In the genomic region with DNA sequence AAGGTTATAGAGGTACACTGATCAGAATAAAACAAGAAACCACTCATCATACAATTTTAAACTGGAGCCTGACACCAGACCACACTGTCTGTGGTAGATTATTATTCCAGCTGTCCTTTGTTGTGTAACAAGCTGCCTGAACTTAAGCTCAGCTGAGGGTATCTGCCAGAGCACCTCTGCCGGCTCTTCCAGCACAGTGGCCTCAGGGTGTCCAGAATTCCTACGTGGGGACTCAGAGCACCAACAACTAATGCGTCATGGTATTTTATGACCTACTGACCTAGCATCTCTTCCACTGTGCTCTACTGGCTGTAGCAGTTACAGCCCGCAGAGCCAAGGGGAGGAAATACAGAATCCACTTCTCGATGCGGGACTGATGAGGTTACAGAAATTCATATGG, we compare ENCODE assay signal across 13 cellular contexts. TPM values are rescaled to one million over a fixed set of nuclear protein-coding genes. Genes with fewer than 3 reads are reported as not detected.
DNase-seq lines count a peak whose midpoint lies in the region; ATAC-seq and TF ChIP-seq lines count a peak whose summit lies in the region.
"Had no signal": no experiment of that assay in that cellular context is flagged by ENCODE, and none has a peak within 500 bp of the region (broad histone marks: within the 10 kb centered on the region; RNA-seq: fewer than 3 reads in every experiment).

No MANE protein-coding gene starts in this region.

- DNase-seq in GF-D8 (lab: John Stamatoyannopoulos, UW) = peak; percentile 12
- DNase-seq in Panc1 (ENCODE audit: low read depth, low spot score) = peak; percentile 63
- peak; percentile 91 for DNase-seq in osteoblast (ENCODE audit: insufficient read length, low spot score, missing footprints)
- no peak for DNase-seq in COLO668 (lab: John Stamatoyannopoulos, UW; ENCODE audit: unreplicated experiment)
- DNase-seq in iPS-NIHi11 (ENCODE audit: low spot score) = no peak
- DNase-seq in NCI-H146 treated with DMSO at 0.1 percent for 48 hours (lab: John Stamatoyannopoulos, UW; ENCODE audit: unreplicated experiment) = no peak
- DNase-seq: caudate nucleus, DMS 273 treated with DMSO at 0.1 percent for 48 hours, NCI-H526 treated with DMSO at 0.1 percent for 48 hours, spleen had no signal

- POLR2A ChIA-PET in Panc1 (lab: Charles Lee) = interaction anchor here (0.5 kb wide), 1 partner anchor 184 kb away, joined by 12 read pairs; no protein-coding TSS in a partner anchor

- no peak for TF ChIP-seq CTCF in Panc1 (IDR thresholded peaks at IDR 0.05)
- TF ChIP-seq CTCF in osteoblast (IDR thresholded peaks at IDR 0.05; ENCODE audit: extremely low read depth, low read depth, low read length) = no peak

- intact Hi-C loops in Panc1 (cut with micrococcal nuclease; ENCODE audit: unreplicated experiment) = no loop called here

- H3K9me3 ChIP-seq in Panc1 (ENCODE audit: control insufficient read depth, insufficient read depth, low read depth, low read length) (no peaks in the 10 kb centered on the region), osteoblast (ENCODE audit: low read depth, low read length) (no peaks in the 10 kb centered on the region)
- H3K9me3 ChIP-seq: spleen had no signal

- no peaks in the 10 kb centered on the region for H3K79me2 ChIP-seq in osteoblast (ENCODE audit: insufficient read depth, low read length)

- H4K20me1 ChIP-seq in osteoblast (ENCODE audit: insufficient read depth, low read length) = no peaks in the 10 kb centered on the region

- in situ Hi-C loops in Panc1 (cut with HindIII; ENCODE audit: low pct_unique_long_range_greater_than_20kb, low sequenced_read_pairs) = no loop called here

- BruUV-seq in Panc1 (replicated peaks; lab: Mats Ljungman, UMichigan) = no TSS peak

- peak; percentile 99 for ATAC-seq in Panc1
- peak; percentile 68 for ATAC-seq in esophagus mucosa
- no peak for ATAC-seq in GM19395 (IDR thresholded peaks at IDR 0.05; ENCODE audit: unreplicated experiment)
- ATAC-seq: GM23338 had no signal

- 0 out of 2 replicates have a peak overlapping the region, but pooled peaks have one; percentile 48 for H3K27ac ChIP-seq in Panc1 (ENCODE audit: low read length)
- no peak overlapping the region for H3K27ac ChIP-seq in osteoblast (ENCODE audit: low read depth, low read length)

- H3K4me2 ChIP-seq in osteoblast (ENCODE audit: insufficient read depth, low read length) = no peak overlapping the region
- H3K4me2 ChIP-seq: GM23338 had no signal

- CTCF ChIA-PET in Panc1 (lab: Charles Lee) = no interaction called here

- H2AFZ ChIP-seq in osteoblast (ENCODE audit: low read length) = no peak overlapping the region
- H2AFZ ChIP-seq: GM23338 had no signal

- H3K36me3 ChIP-seq in Panc1 (ENCODE audit: control insufficient read depth, insufficient read depth, low read length) = no peaks in the 10 kb centered on the region
- H3K36me3 ChIP-seq in osteoblast (ENCODE audit: insufficient read depth, low read length) = no peaks in the 10 kb centered on the region
- H3K36me3 ChIP-seq: spleen had no signal

- no peak overlapping the region for H3K4me3 ChIP-seq in Panc1 (ENCODE audit: low read depth in 2 of 2, low read length in 2 of 2)
- no peak overlapping the region for H3K4me3 ChIP-seq in osteoblast (ENCODE audit: insufficient read depth, low read length)
- H3K4me3 ChIP-seq: GM23338, spleen had no signal

- H3K4me1 ChIP-seq in Panc1 (ENCODE audit: control insufficient read depth, insufficient read depth, low read length) (peaks cover 8% of the 10 kb centered on the region), osteoblast (ENCODE audit: insufficient read depth, low read length) (peaks cover 15% of the 10 kb centered on the region)

- H3K27me3 ChIP-seq in Panc1 (ENCODE audit: control insufficient read depth, insufficient read depth, low read length) = no peaks in the 10 kb centered on the region
- peaks cover 3% of the 10 kb centered on the region for H3K27me3 ChIP-seq in osteoblast (ENCODE audit: insufficient read depth, low read length)
- H3K27me3 ChIP-seq: spleen had no signal

RNA-seq across cellular contexts. Expression of a gene that starts 15.6 kb away (rescaled TPM):
- total RNA-seq in Panc1 (2021; ENCODE audit: unreplicated experiment) = 68.8 TPM
- polyA plus RNA-seq in Panc1 (2012; ENCODE audit: insufficient read length) = 41.5 TPM
- 57.3 TPM for total RNA-seq in esophagus mucosa
- total RNA-seq in osteoblast = 107 and 118 TPM in 2 replicates

Comparison
In these comparisons a context has a peak if more than half of its experiments do, and no peak if none do; other contexts are left out.
1. DNase-seq: peak in GF-D8 (single experiment), Panc1 (single experiment) and osteoblast (single experiment); none in COLO668 (single experiment), iPS-NIHi11 (single experiment) and NCI-H146 treated with DMSO at 0.1 percent for 48 hours (single experiment).